In the genomic region with DNA sequence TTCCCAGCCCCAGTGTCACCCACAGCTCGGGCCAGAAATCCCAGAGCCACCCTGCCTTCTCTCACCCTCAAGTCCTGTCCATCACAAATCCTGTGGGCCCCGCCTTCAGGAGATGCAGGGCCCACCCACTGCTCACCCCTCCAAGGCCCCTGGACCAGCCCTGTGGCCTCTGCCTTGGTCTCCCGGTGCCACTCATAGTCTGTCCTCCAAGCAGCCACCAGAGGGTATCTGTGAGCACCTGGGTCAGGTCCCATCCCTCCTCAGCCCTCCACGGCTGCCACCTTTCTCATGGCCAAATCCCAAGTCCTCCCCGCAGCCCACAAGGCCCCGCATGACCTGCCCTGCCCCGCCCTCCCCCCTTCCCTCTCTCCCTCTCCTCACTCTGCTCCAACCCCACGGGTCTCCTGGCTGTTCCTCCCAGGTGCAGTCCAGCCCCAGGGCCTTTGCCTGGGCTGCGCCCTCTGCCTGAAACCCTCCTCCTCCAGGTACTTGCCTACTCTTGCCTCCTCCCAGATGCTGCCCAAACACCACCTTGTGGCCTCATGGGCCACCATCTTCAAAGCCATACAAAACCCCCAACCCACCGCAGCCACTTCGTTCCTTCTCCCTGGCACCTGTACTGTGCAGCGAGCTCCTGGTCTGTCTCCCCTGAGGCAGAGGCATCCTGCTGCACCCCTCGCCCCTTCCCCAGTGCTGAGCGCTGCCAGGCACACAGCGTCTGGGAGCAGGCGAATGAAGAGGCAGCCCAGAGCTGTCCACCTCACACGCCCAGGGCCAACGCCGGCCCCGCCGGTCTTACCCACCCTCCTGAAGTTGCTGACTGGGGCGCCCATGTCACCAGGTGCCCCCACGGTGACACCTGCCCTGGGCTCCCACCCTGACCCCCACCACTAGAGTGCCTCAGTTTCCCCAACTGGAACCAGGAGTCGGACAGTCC, we compare ENCODE assay signal across 8 cellular contexts. TPM values are rescaled to one million over a fixed set of nuclear protein-coding genes. Genes with fewer than 3 reads are reported as not detected.
DNase-seq lines count a peak whose midpoint lies in the region; ATAC-seq and TF ChIP-seq lines count a peak whose summit lies in the region.

No MANE protein-coding gene starts in this region.

- intact Hi-C loops in sciatic nerve (cut with DNase I): no loop called here

- DNase-seq in NCI-H2196 (lab: John Stamatoyannopoulos, UW; ENCODE audit: unreplicated experiment) (peak; percentile 22), NCI-H2196 treated with DMSO at 0.1 percent for 48 hours (lab: John Stamatoyannopoulos, UW; ENCODE audit: unreplicated experiment) (no peak), NB4 (ENCODE audit: low read depth) (peak; percentile 28), astrocyte of the hippocampus (ENCODE audit: low read depth, low spot score) (peak; percentile 58), left lobe of liver (ENCODE audit: low spot score) (no peak), NCI-H2081 treated with DMSO at 0.1 percent for 48 hours (lab: John Stamatoyannopoulos, UW) (no peak), sciatic nerve (ENCODE audit: low spot score) (no peak), LoVo (ENCODE audit: low spot score) (no peak)

- no peak overlapping the region for H3K4me3 ChIP-seq in NB4 (ENCODE audit: low read depth, low read length)

- TF ChIP-seq POLR2A in NB4 (IDR thresholded peaks at IDR 0.05; ENCODE audit: extremely low read depth, insufficient read length): no peak

- peak; percentile 21 for TF ChIP-seq CTCF in NB4 (IDR thresholded peaks at IDR 0.05; ENCODE audit: low read depth, low read length)

- peak; percentile 85 for ATAC-seq in left lobe of liver
- no peak for ATAC-seq in sciatic nerve

RNA-seq across cellular contexts. Expression of a gene that starts 13.2 kb away (rescaled TPM):
- total RNA-seq in left lobe of liver: 220 TPM
- total RNA-seq in sciatic nerve: 136 TPM

RNA-seq across cellular contexts. Expression of a gene that starts 25.8 kb away (rescaled TPM):
- 40.3 TPM for total RNA-seq in left lobe of liver
- 48.1 TPM for total RNA-seq in sciatic nerve

RNA-seq across cellular contexts. Expression of a gene that starts 34.0 kb away (rescaled TPM):
- total RNA-seq in left lobe of liver: 14.2 TPM
- total RNA-seq in sciatic nerve: 48.7 TPM

RNA-seq across cellular contexts. Expression of a gene that starts 50.3 kb away (rescaled TPM):
- total RNA-seq in left lobe of liver (11.4 TPM), sciatic nerve (27.1 TPM)

Comparison
In these comparisons a context has a peak if more than half of its experiments do, and no peak if none do; other contexts are left out.
1. DNase-seq: peak in NCI-H2196 (single experiment), NB4 (single experiment) and astrocyte of the hippocampus (single experiment); none in NCI-H2196 treated with DMSO at 0.1 percent for 48 hours (single experiment), left lobe of liver (single experiment), NCI-H2081 treated with DMSO at 0.1 percent for 48 hours (single experiment), sciatic nerve (single experiment) and LoVo (single experiment).